Comparison of ENCODE assay signal across 1 cellular context in the genomic region with DNA sequence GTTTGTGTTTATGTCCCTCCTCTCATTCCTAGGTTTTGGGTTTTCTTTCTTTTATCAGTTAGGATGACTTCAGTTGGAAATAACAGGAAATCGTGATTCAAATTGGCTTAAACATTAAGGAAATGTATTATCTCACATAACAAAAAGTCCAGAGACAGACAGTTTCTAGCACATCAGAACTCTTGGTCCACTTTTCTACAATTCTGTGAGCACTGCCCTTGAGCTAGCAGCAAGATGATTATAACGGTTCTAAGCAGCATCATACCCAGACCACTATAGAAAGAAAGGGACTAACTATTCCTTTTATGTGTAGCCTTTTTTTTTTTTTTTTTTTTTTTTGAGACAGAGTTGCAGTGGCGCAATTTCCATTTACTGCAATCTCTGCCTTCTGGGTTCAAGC.
TF ChIP-seq lines count a peak whose summit lies in the region.

No MANE protein-coding gene starts in this region.

TF ChIP-seq in HepG2, 621 proteins besides CTCF, POLR2A, EP300 and RAD21:
- TF ChIP-seq ZNF263 (CRISPR knock-in tag; IDR thresholded peaks at IDR 0.05) (no peak), TSC22D2 (CRISPR knock-in tag; IDR thresholded peaks at IDR 0.05; ENCODE audit: borderline replicate concordance) (no peak)
TF ChIP-seq in HepG2: peak in this region for 0.
